8 cellular contexts compared by ENCODE assay signal in the genomic region with DNA sequence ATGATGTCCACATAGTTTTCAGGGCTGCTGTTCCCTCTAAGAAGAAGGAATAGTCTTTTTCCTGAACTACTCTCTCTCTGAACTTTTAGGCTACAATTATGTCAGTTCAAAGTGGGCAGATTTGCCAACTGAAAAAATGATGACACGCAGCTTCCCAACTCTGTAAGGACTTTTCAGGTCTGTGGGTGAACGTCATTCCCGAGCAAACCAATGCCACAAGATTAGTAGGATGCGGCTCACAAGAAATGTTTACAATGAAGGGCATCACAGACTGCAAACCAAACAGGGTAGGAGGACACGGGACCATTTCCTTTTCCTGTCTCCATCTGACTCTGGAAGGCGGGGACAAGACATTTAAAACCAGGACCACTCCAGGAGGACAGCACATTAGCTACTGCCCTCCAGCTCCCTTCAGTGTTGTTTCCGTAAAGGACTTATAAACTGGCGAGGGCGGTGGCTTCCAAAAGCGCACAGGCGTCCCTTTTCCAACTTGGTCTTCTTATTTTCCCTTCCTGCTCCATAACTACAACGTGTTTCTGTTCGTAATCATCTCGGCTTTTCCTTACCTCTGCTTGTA. TPM values are rescaled to one million over a fixed set of nuclear protein-coding genes. Genes with fewer than 3 reads are reported as not detected.
DNase-seq lines count a peak whose midpoint lies in the region; ATAC-seq and TF ChIP-seq lines count a peak whose summit lies in the region.

No MANE protein-coding gene starts in this region.

- peak; percentile 20 for ATAC-seq in HG02938 (IDR thresholded peaks at IDR 0.05; ENCODE audit: unreplicated experiment)

- DNase-seq in AG08395 (ENCODE audit: low spot score), result peak; percentile 72
- DNase-seq in GM04503 (ENCODE audit: low read depth), result peak; percentile 58
- peak; percentile 81 for DNase-seq in cerebellar cortex (ENCODE audit: low spot score)
- peak; percentile 74 for DNase-seq in kidney glomerular epithelial cell (lab: John Stamatoyannopoulos, UW)
- DNase-seq in stimulated activated CD8-positive, alpha-beta memory T cell treated with anti-CD3 and anti-CD28 coated beads, Interleukin-4, amount 100 ng/mL, for 48 hours, result peak; percentile 43
- DNase-seq in KG1 (lab: John Stamatoyannopoulos, UW), result no peak

TF ChIP-seq in PFSK-1, 5 proteins besides CTCF, POLR2A, EP300 and RAD21:
- TF ChIP-seq POLR2AphosphoS5 (IDR thresholded peaks at IDR 0.05; ENCODE audit: low read depth, low read length) (0 out of 2 replicates have a peak, but pooled peaks have one; percentile 7), TAF1 (IDR thresholded peaks at IDR 0.05; ENCODE audit: borderline replicate concordance, insufficient read depth, low read length) (no peak), FOXP2 (optimal IDR thresholded peaks at IDR 0.05; ENCODE audit: borderline replicate concordance, extremely low read depth, extremely low read length, insufficient read depth) (no peak), SIN3A (IDR thresholded peaks at IDR 0.05; ENCODE audit: borderline replicate concordance, insufficient read depth, low read length) (0 out of 2 replicates have a peak, but pooled peaks have one; percentile 80)
- TF ChIP-seq, protein P1, sequence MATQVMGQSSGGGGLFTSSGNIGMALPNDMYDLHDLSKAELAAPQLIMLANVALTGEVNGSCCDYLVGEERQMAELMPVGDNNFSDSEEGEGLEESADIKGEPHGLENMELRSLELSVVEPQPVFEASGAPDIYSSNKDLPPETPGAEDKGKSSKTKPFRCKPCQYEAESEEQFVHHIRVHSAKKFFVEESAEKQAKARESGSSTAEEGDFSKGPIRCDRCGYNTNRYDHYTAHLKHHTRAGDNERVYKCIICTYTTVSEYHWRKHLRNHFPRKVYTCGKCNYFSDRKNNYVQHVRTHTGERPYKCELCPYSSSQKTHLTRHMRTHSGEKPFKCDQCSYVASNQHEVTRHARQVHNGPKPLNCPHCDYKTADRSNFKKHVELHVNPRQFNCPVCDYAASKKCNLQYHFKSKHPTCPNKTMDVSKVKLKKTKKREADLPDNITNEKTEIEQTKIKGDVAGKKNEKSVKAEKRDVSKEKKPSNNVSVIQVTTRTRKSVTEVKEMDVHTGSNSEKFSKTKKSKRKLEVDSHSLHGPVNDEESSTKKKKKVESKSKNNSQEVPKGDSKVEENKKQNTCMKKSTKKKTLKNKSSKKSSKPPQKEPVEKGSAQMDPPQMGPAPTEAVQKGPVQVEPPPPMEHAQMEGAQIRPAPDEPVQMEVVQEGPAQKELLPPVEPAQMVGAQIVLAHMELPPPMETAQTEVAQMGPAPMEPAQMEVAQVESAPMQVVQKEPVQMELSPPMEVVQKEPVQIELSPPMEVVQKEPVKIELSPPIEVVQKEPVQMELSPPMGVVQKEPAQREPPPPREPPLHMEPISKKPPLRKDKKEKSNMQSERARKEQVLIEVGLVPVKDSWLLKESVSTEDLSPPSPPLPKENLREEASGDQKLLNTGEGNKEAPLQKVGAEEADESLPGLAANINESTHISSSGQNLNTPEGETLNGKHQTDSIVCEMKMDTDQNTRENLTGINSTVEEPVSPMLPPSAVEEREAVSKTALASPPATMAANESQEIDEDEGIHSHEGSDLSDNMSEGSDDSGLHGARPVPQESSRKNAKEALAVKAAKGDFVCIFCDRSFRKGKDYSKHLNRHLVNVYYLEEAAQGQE (IDR thresholded peaks at IDR 0.05; ENCODE audit: insufficient read depth in 1 of 2, low read depth in 2 of 2, low read length in 2 of 2), result peak in 1 of 2 experiments; percentile 70; a peak in 1 of 4 replicates

RNA-seq across cellular contexts. Expression of a gene that starts 0.5 kb away (rescaled TPM):
- polyA plus RNA-seq in PFSK-1 (2012; ENCODE audit: insufficient read length, low read depth), result 12.0 TPM
